In the genomic region with DNA sequence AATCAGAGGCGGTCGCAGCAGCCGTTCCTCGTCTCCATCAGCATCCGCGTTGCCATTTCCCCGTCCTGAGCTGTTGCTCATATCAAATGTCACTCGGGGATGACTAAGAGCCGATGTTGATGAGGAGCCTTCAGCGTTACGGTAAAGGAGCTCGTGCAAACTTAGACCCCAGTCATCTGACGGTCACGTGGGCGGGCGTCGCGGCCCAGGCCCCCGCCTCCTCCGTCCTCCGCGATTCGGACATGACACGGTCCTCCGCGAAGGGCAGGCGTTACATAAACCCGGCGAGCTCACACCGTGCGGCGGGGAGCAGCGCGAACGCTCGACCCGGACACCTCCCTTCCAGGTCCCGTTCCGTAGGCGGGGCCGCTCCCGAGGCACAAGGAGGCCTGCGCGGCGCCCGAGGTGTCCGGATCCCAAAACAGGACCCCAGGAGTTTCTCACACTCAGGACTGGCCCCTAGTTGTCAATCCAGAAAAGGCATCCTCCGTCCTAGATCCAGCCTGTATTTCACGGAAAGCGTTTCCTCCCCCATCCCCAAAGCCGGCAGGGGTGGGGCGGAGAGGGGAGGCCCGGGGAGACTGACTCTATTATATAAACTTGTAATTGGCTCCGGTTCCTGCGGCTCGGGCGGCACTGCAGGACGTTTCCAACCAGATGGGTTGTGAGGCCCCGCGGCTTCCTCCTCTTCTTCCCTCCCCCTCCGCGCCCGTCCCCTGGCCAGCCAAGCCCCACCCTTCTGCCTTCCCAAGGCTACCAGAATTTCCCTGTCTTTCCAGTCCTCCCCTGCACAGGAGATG, we compare ENCODE assay signal across 8 cellular contexts.
DNase-seq lines count a peak whose midpoint lies in the region; ATAC-seq and TF ChIP-seq lines count a peak whose summit lies in the region.

No MANE protein-coding gene starts in this region.

- H3K4me1 ChIP-seq in cardiac muscle cell (ENCODE audit: low read depth) (no peaks in the 10 kb centered on the region), thyroid gland (peaks cover 3 to 8% of the 10 kb centered on the region in 2 donors)

- H3K27me3 ChIP-seq in cardiac muscle cell (peaks cover 7% of the 10 kb centered on the region), thyroid gland (no peaks in the 10 kb centered on the region)

- peak; percentile 21 for TF ChIP-seq CTCF in cardiac muscle cell (IDR thresholded peaks at IDR 0.05; ENCODE audit: low read depth, low read length)
- no peak for TF ChIP-seq CTCF in omental fat pad (IDR thresholded peaks at IDR 0.05)
- peak in 2 of 6 experiments; percentile 11 to 28 for TF ChIP-seq CTCF in thyroid gland (IDR thresholded peaks at IDR 0.05)

- H3K4me1 Mint-ChIP-seq in activated naive CD8-positive, alpha-beta T cell treated with anti-CD3 and anti-CD28 coated beads, Interleukin-2, amount 10 ng/mL, durations not matched to agents 7 days and 5 days, result peaks cover 10% of the 10 kb centered on the region

- peak in 1 of 2 donors; percentile 41 for TF ChIP-seq POLR2A in thyroid gland (IDR thresholded peaks at IDR 0.05)

- H3K27ac ChIP-seq in cardiac muscle cell (no peak overlapping the region), thyroid gland (peak overlapping the region in 2 of 3 donors; percentile 14 to 38)

- peaks cover 43% of the 10 kb centered on the region for H3K27me3 Mint-ChIP-seq in activated naive CD8-positive, alpha-beta T cell treated with anti-CD3 and anti-CD28 coated beads, Interleukin-2, amount 10 ng/mL, durations not matched to agents 7 days and 5 days

- DNase-seq in Caki2 (ENCODE audit: low read depth), result peak; percentile 90
- DNase-seq in NCI-H526 treated with DMSO at 0.1 percent for 48 hours (lab: John Stamatoyannopoulos, UW), result peak; percentile 9
- DNase-seq in activated naive CD8-positive, alpha-beta T cell treated with anti-CD3 and anti-CD28 coated beads, Interleukin-2, amount 10 ng/mL, durations not matched to agents 7 days and 5 days, result peak; percentile 51
- peak; percentile 67 to 76 for DNase-seq in cardiac muscle cell (ENCODE audit: low read depth in 1 of 2, low spot score in 1 of 2)
- DNase-seq in omental fat pad (ENCODE audit: low spot score), result peak; percentile 57
- peak; percentile 67 to 70 for DNase-seq in thyroid gland

- peak; percentile 69 for ATAC-seq in activated naive CD8-positive, alpha-beta T cell treated with anti-CD3 and anti-CD28 coated beads, Interleukin-2, amount 10 ng/mL, durations not matched to agents 7 days and 5 days (ENCODE audit: low read depth)
- ATAC-seq in omental fat pad (ENCODE audit: low FRiP score), result peak; percentile 89
- no peak for ATAC-seq in GM19035 (IDR thresholded peaks at IDR 0.05; ENCODE audit: unreplicated experiment)
- no peak for ATAC-seq in HG02981 (IDR thresholded peaks at IDR 0.05; ENCODE audit: unreplicated experiment)

- in situ Hi-C loops in Caki2 (cut with HindIII; ENCODE audit: low pct_unique_long_range_greater_than_20kb, low sequenced_read_pairs), result no loop called here

- H3K36me3 ChIP-seq in cardiac muscle cell, result no peaks in the 10 kb centered on the region
- no peaks in the 10 kb centered on the region for H3K36me3 ChIP-seq in thyroid gland

- H3K36me3 Mint-ChIP-seq in activated naive CD8-positive, alpha-beta T cell treated with anti-CD3 and anti-CD28 coated beads, Interleukin-2, amount 10 ng/mL, durations not matched to agents 7 days and 5 days, result no peaks in the 10 kb centered on the region

- POLR2A ChIA-PET in activated naive CD8-positive, alpha-beta T cell treated with anti-CD3 and anti-CD28 coated beads, Interleukin-2, amount 10 ng/mL, durations not matched to agents 7 days and 5 days (lab: Charles Lee), result interaction anchor here (0.6 to 1.1 kb wide), 2 partner anchors 51 to 99 kb away, joined by 3 read pairs; no protein-coding TSS in a partner anchor

- H3K4me3 ChIP-seq in cardiac muscle cell (peak overlapping the region; percentile 50), thyroid gland (replicated peaks in 1 of 3) (peak overlapping the region; percentile 0 to 40 (median 18))

- peak overlapping the region; percentile 83 for H3K4me3 Mint-ChIP-seq in activated naive CD8-positive, alpha-beta T cell treated with anti-CD3 and anti-CD28 coated beads, Interleukin-2, amount 10 ng/mL, durations not matched to agents 7 days and 5 days

- H3K27ac Mint-ChIP-seq in activated naive CD8-positive, alpha-beta T cell treated with anti-CD3 and anti-CD28 coated beads, Interleukin-2, amount 10 ng/mL, durations not matched to agents 7 days and 5 days, result no peak overlapping the region

- peaks cover 2% of the 10 kb centered on the region for H3K9me3 Mint-ChIP-seq in activated naive CD8-positive, alpha-beta T cell treated with anti-CD3 and anti-CD28 coated beads, Interleukin-2, amount 10 ng/mL, durations not matched to agents 7 days and 5 days

- WGBS in thyroid gland, 2 donors, result 0 to 1% methylated on average over 22 to 52 of the region's 63 CpGs

- H3K9me3 ChIP-seq in cardiac muscle cell (ENCODE audit: low read depth) (no peaks in the 10 kb centered on the region), thyroid gland (no peaks in the 10 kb centered on the region)

- intact Hi-C loops in thyroid gland (cut with DNase I), result no loop called here

Comparison
In these comparisons a context has a peak if more than half of its experiments do, and no peak if none do; other contexts are left out.
1. DNase-seq: peak in every context shown above with its lines; median percentile 90 in Caki2; 72 in cardiac muscle cell; 68 in thyroid gland; 57 in omental fat pad; 51 in activated naive CD8-positive, alpha-beta T cell treated with anti-CD3 and anti-CD28 coated beads, Interleukin-2, amount 10 ng/mL, durations not matched to agents 7 days and 5 days; 9 in NCI-H526 treated with DMSO at 0.1 percent for 48 hours.
2. ATAC-seq: peak in activated naive CD8-positive, alpha-beta T cell treated with anti-CD3 and anti-CD28 coated beads, Interleukin-2, amount 10 ng/mL, durations not matched to agents 7 days and 5 days (single experiment) and omental fat pad (single experiment); none in GM19035 (single experiment) and HG02981 (single experiment).